Comparison of ENCODE assay signal across 8 cellular contexts in the genomic region with DNA sequence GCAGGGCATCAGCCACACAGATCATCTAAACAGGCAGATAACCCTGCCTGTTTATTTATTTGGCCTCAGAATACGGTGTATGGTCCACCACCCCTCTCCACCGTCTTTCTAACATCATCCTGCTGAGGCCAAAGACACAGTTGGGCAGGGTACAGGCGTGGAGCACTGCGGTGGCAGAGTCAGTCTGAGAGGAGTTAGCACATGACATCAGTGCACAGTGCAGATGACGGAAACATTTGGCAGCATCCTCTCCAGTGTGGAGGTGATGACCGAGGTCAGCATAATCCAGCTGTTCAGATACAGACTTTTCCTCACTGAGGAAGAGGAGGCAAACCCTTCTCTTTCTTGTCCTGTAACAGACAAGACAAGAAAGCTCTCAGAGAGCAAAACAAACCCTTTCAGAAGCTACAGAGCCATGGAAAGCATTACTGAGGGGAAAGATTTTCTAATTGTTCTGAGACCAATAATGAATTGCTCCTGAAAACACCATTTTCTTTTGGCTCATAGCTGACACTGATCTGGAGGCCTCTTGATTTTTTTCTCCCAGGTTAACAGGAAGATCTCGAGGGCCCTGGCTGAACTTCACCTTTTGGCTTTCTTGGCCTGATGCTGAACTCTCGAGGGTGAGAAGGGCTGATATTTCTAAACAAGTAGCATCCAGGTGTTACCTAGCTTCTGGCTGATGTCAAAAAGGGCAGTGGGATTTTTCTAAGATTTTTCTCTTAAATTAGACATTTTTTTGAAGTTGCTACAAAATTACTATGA. TPM values are rescaled to one million over a fixed set of nuclear protein-coding genes. Genes with fewer than 3 reads are reported as not detected.
DNase-seq lines count a peak whose midpoint lies in the region; ATAC-seq, FAIRE-seq and TF ChIP-seq lines count a peak whose summit lies in the region.

No MANE protein-coding gene starts in this region.

- no peaks in the 10 kb centered on the region for H3K27me3 Mint-ChIP-seq in activated CD4-positive, alpha-beta memory T cell treated with anti-CD3 and anti-CD28 coated beads for 36 hours

- no peak overlapping the region for H2AFZ ChIP-seq in ACC112 (ENCODE audit: low read length, unreplicated experiment)
- H2AFZ ChIP-seq in osteoblast (ENCODE audit: low read length) = peak overlapping the region; percentile 21

- peak overlapping the region; percentile 88 for H3K4me2 ChIP-seq in osteoblast (ENCODE audit: insufficient read depth, low read length)

- H3K9me3 ChIP-seq in esophagus squamous epithelium (no peaks in the 10 kb centered on the region), osteoblast (ENCODE audit: low read depth, low read length) (no peaks in the 10 kb centered on the region)

- TF ChIP-seq POLR2A in esophagus squamous epithelium (IDR thresholded peaks at IDR 0.05) = peak in 1 of 4 donors; percentile 57

- ATAC-seq in HG03378 (IDR thresholded peaks at IDR 0.05; ENCODE audit: unreplicated experiment) = peak; percentile 54

- peak overlapping the region; percentile 96 for H3K27ac Mint-ChIP-seq in activated CD4-positive, alpha-beta memory T cell treated with anti-CD3 and anti-CD28 coated beads for 36 hours

- peak overlapping the region; percentile 85 for H3K4me3 Mint-ChIP-seq in activated CD4-positive, alpha-beta memory T cell treated with anti-CD3 and anti-CD28 coated beads for 36 hours

- 5 to 14% methylated on average over 8 of the region's 8 CpGs for WGBS in esophagus squamous epithelium, 2 donors

- TF ChIP-seq CTCF in esophagus squamous epithelium (IDR thresholded peaks at IDR 0.05) (no peak), osteoblast (IDR thresholded peaks at IDR 0.05; ENCODE audit: extremely low read depth, low read depth, low read length) (no peak)

- peaks cover 9% of the 10 kb centered on the region; the same call in 1 of the 2 replicates for H3K36me3 ChIP-seq in ACC112 (ENCODE audit: insufficient read depth, low read length)
- no peaks in the 10 kb centered on the region for H3K36me3 ChIP-seq in esophagus squamous epithelium
- H3K36me3 ChIP-seq in osteoblast (ENCODE audit: insufficient read depth, low read length) = no peaks in the 10 kb centered on the region

- intact Hi-C loops in activated CD4-positive, alpha-beta memory T cell treated with anti-CD3 and anti-CD28 coated beads for 36 hours (cut with micrococcal nuclease) = loop anchor here (2.0 to 5.0 kb wide), 7 partner anchors 33 to 398 kb away; partner anchors contain the start of gene PCNP
- intact Hi-C loops in esophagus squamous epithelium (cut with DNase I) = no loop called here

- H4K20me1 ChIP-seq in osteoblast (ENCODE audit: insufficient read depth, low read length) = no peaks in the 10 kb centered on the region

- H3K4me1 ChIP-seq in ACC112 (ENCODE audit: control insufficient read depth, insufficient read depth, low read length, unreplicated experiment) = peaks cover 44% of the 10 kb centered on the region
- peaks cover 21 to 50% (median 27%) of the 10 kb centered on the region in 3 donors for H3K4me1 ChIP-seq in esophagus squamous epithelium
- H3K4me1 ChIP-seq in osteoblast (ENCODE audit: insufficient read depth, low read length) = peaks cover 36% of the 10 kb centered on the region

- peak; percentile 95 for FAIRE-seq in GM19239 (lab: Jason Lieb, UNC)

- CTCF ChIA-PET in activated CD4-positive, alpha-beta memory T cell treated with anti-CD3 and anti-CD28 coated beads for 36 hours (lab: Charles Lee) = interaction anchor here (0.7 to 4.9 kb wide), 10 partner anchors 10 to 400 kb away, joined by 3 to 22 read pairs (median 5); partner anchors contain the start of gene NFKBIZ

- peaks cover 76% of the 10 kb centered on the region for H3K4me1 Mint-ChIP-seq in activated CD4-positive, alpha-beta memory T cell treated with anti-CD3 and anti-CD28 coated beads for 36 hours (ENCODE audit: low read depth)

- POLR2A ChIA-PET in activated CD4-positive, alpha-beta memory T cell treated with anti-CD3 and anti-CD28 coated beads for 36 hours (lab: Charles Lee) = interaction anchor here (1.0 to 8.3 kb wide), 6 partner anchors 17 to 107 kb away, joined by 3 to 198 read pairs (median 5); partner anchors contain the start of gene NFKBIZ

- peak overlapping the region; percentile 80 for H3K4me3 ChIP-seq in ACC112 (ENCODE audit: low read depth, low read length)
- peak overlapping the region in 3 of 4 donors; percentile 4 to 72 (median 60) for H3K4me3 ChIP-seq in esophagus squamous epithelium
- H3K4me3 ChIP-seq in osteoblast (ENCODE audit: insufficient read depth, low read length) = peak overlapping the region; percentile 67

- peaks cover 29% of the 10 kb centered on the region for H3K79me2 ChIP-seq in ACC112 (ENCODE audit: control insufficient read depth, insufficient read depth, low read length, unreplicated experiment)
- peaks cover 3% of the 10 kb centered on the region for H3K79me2 ChIP-seq in osteoblast (ENCODE audit: insufficient read depth, low read length)

- peaks cover 31% of the 10 kb centered on the region for H3K36me3 Mint-ChIP-seq in activated CD4-positive, alpha-beta memory T cell treated with anti-CD3 and anti-CD28 coated beads for 36 hours

- H3K27ac ChIP-seq in ACC112 (ENCODE audit: low read depth, low read length) (peak overlapping the region; percentile 89), esophagus squamous epithelium (peak overlapping the region; percentile 88 to 96 (median 91)), osteoblast (ENCODE audit: low read depth, low read length) (peak overlapping the region; percentile 93)

- DNase-seq in GM19239 (ENCODE audit: insufficient read length, low spot score) = no peak
- DNase-seq in activated CD4-positive, alpha-beta memory T cell treated with anti-CD3 and anti-CD28 coated beads for 36 hours = peak; percentile 83
- no peak for DNase-seq in esophagus squamous epithelium (lab: John Stamatoyannopoulos, UW)
- peak; percentile 82 for DNase-seq in osteoblast (ENCODE audit: insufficient read length, low spot score, missing footprints)
- no peak for DNase-seq in DMS114 treated with DMSO at 0.1 percent for 48 hours (lab: John Stamatoyannopoulos, UW; ENCODE audit: unreplicated experiment)
- DNase-seq in iPS-NIHi11 (ENCODE audit: low spot score) = no peak

- H3K27me3 ChIP-seq in ACC112 (ENCODE audit: insufficient read depth, low read length) = no peaks in the 10 kb centered on the region
- no peaks in the 10 kb centered on the region for H3K27me3 ChIP-seq in esophagus squamous epithelium
- H3K27me3 ChIP-seq in osteoblast (ENCODE audit: insufficient read depth, low read length) = no peaks in the 10 kb centered on the region

- H3K9me3 Mint-ChIP-seq in activated CD4-positive, alpha-beta memory T cell treated with anti-CD3 and anti-CD28 coated beads for 36 hours = no peaks in the 10 kb centered on the region

RNA-seq across cellular contexts. Expression of gene NFKBIZ, which starts 20.1 kb away (rescaled TPM):
- total RNA-seq in activated CD4-positive, alpha-beta memory T cell treated with anti-CD3 and anti-CD28 coated beads for 36 hours = 10 to 100 TPM; 65.9 to 74.9 TPM
- total RNA-seq in esophagus squamous epithelium = 100 to 1,000 TPM in 1 of 4 donors, 10 to 100 TPM in 3; 19.2 to 108 (median 35.4) TPM
- total RNA-seq in osteoblast = 51.9 and 55.0 TPM in 2 replicates

RNA-seq across cellular contexts. Expression of gene NXPE3, which starts 50.2 kb away (rescaled TPM):
- 10 to 100 TPM; 18.7 to 19.8 TPM for total RNA-seq in activated CD4-positive, alpha-beta memory T cell treated with anti-CD3 and anti-CD28 coated beads for 36 hours
- 1 to 10 TPM; 1.1 to 6.5 (median 2.5) TPM for total RNA-seq in esophagus squamous epithelium
- 8.3 and 11.2 TPM in 2 replicates for total RNA-seq in osteoblast

Comparison
In these comparisons a context has a peak if more than half of its experiments do, and no peak if none do; other contexts are left out.
1. DNase-seq: peak in activated CD4-positive, alpha-beta memory T cell treated with anti-CD3 and anti-CD28 coated beads for 36 hours (single experiment) and osteoblast (single experiment); none in GM19239 (single experiment), esophagus squamous epithelium (single experiment), DMS114 treated with DMSO at 0.1 percent for 48 hours (single experiment) and iPS-NIHi11 (single experiment).
2. Peak in every context shown above with its lines, with median percentiles within 50 percentile points of each other: H3K27ac ChIP-seq and H3K4me3 ChIP-seq.